In the genomic region with DNA sequence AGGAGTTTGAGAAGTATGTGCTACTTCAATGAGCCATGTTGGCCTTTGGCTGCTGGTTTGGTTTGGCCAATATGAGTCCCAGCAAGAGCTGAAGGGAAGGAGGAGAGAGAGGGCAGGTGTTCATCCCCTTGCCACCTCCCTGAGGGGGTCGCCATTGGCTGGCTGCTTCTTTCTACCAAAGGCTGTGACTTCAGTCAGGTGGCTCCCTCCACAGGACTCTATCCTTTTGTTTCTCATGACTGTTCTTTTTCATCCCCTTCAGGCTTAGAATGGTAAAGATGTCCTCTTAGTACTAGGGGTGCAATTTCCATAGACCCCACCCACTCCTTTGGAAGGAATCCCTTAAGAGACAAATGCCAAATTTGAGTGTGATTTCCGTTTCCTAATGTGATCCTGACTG, we compare ENCODE assay signal across 1 cellular context.
TF ChIP-seq lines count a peak whose summit lies in the region.

No MANE protein-coding gene starts in this region.

TF ChIP-seq in GM23338, 12 proteins besides CTCF, POLR2A, EP300 and RAD21:
- TF ChIP-seq ZNF462 (CRISPR knock-in tag; IDR thresholded peaks at IDR 0.05) (peak; percentile 60; the same call in 1 of the 2 replicates), CREB1 (CRISPR knock-in tag; IDR thresholded peaks at IDR 0.05; ENCODE audit: low read depth) (no peak), EZH2phosphoT487 (IDR thresholded peaks at IDR 0.05; ENCODE audit: unreplicated experiment) (no peak), ZNF114 (CRISPR knock-in tag; IDR thresholded peaks at IDR 0.05) (no peak)
